24 cellular contexts compared by ENCODE assay signal in the genomic region with DNA sequence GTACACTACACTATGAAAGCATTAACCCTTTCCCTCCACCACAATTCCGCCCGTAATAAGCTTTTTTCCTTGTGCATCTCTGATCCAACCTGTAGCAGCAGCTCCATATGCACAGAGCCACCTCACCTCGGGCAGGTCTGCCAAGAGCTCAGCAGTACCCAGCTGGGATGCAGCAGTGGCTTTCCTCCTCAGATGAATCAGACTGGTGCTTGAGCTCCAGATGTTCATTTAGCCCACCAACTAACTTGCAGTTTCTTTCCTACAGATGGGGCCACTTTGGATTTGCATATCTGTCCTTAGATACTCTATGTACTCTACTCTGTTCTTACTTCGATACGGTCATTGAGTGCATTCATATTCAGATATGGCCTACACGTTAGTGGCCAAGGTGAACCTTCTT. TPM values are rescaled to one million over a fixed set of nuclear protein-coding genes. Genes with fewer than 3 reads are reported as not detected.
DNase-seq lines count a peak whose midpoint lies in the region; ATAC-seq, FAIRE-seq and TF ChIP-seq lines count a peak whose summit lies in the region.
"Had no signal": no experiment of that assay in that cellular context is flagged by ENCODE, and none has a peak within 500 bp of the region (broad histone marks: within the 10 kb centered on the region; RNA-seq: fewer than 3 reads in every experiment).

No MANE protein-coding gene starts in this region.

- CTCF ChIA-PET in GM12878 (lab: Yijun Ruan, JAX), result interaction anchor here (1.0 to 4.9 kb wide), 4 partner anchors 9 to 112 kb away, joined by 3 to 41 read pairs (median 17); no protein-coding TSS in a partner anchor

- WGBS in GM12878 (ENCODE audit: insufficient coverage, insufficient replicate concordance, low lambda C conversion rate, missing lambda C conversion rate), result 27% methylated on average over 6 of the region's 6 CpGs

- H3K36me3 ChIP-seq in GM12878 (ENCODE audit: control insufficient read depth in 2 of 2, insufficient read depth in 2 of 2, low read length in 1 of 2), result no peaks in the 10 kb centered on the region

- no peaks in the 10 kb centered on the region for H3K4me1 ChIP-seq in GM12878 (ENCODE audit: control insufficient read depth, insufficient read depth, low read length)
- H3K4me1 ChIP-seq: Caco-2 had no signal

- TF ChIP-seq CTCF in GM12878 (IDR thresholded peaks at IDR 0.05 in 2 of 3, conservative IDR thresholded peaks at IDR 0.05 in 1 of 3; ENCODE audit: control insufficient read depth in 2 of 3, extremely low read depth in 1 of 3, insufficient read depth in 1 of 3, low read depth in 3 of 3, low read length in 3 of 3) (no peak), glutamatergic neuron (IDR thresholded peaks at IDR 0.05; ENCODE audit: partially characterized antibody, unreplicated experiment) (no peak)

- H3K9me3 ChIP-seq in GM12878 (replicated peaks; ENCODE audit: control insufficient read depth, insufficient read depth, low read length), result no peaks in the 10 kb centered on the region
- H3K9me3 ChIP-seq: BLaER1 treated with 17β-estradiol and CSF1 and Interleukin-3, amounts not matched to agents 10 nM and 100 nM; Caco-2 had no signal

- H3K36me3 Mint-ChIP-seq in glutamatergic neuron (ENCODE audit: unreplicated experiment), result no peaks in the 10 kb centered on the region
- H3K36me3 Mint-ChIP-seq: CD4-positive, alpha-beta memory T cell; T-cell had no signal

- peaks cover 1% of the 10 kb centered on the region for H3K27me3 Mint-ChIP-seq in glutamatergic neuron (ENCODE audit: unreplicated experiment)

- H3K27ac ChIP-seq in GM12878 (ENCODE audit: control insufficient read depth, insufficient read depth), result no peak overlapping the region
- H3K27ac ChIP-seq: BLaER1 treated with 17β-estradiol and CSF1 and Interleukin-3, amounts not matched to agents 10 nM and 100 nM; PC-9 had no signal

- H3K79me2 ChIP-seq in GM12878 (ENCODE audit: control insufficient read depth, insufficient read depth, low read length), result no peaks in the 10 kb centered on the region

- H3K4me3 Mint-ChIP-seq in glutamatergic neuron (ENCODE audit: unreplicated experiment), result no peak overlapping the region
- H3K4me3 Mint-ChIP-seq: CD4-positive, alpha-beta memory T cell; T-cell; T-helper 2 cell treated with Interferon-gamma antibody and Interleukin-4, amounts not matched to agents 5 μg/mL and 100 μg/mL, for 36 hours had no signal

- no peak for FAIRE-seq in GM12878 (lab: Jason Lieb, UNC)

- H3K4me1 Mint-ChIP-seq in glutamatergic neuron (ENCODE audit: low read depth, unreplicated experiment), result peaks cover 6% of the 10 kb centered on the region
- H3K4me1 Mint-ChIP-seq: CD4-positive, alpha-beta memory T cell; T-cell had no signal

- in situ Hi-C loops in GM12878 (cut with MboI), result no loop called here

- no peak for TF ChIP-seq POLR2A in GM12878 (IDR thresholded peaks at IDR 0.05; ENCODE audit: low read depth, low read length)

- RAD21 ChIA-PET in GM12878 (lab: Charles Lee; ENCODE audit: unreplicated experiment), result interaction anchor here (1.1 to 1.2 kb wide), 2 partner anchors 40 to 77 kb away, joined by 3 to 4 read pairs; no protein-coding TSS in a partner anchor

- no peak overlapping the region for H3K27ac Mint-ChIP-seq in glutamatergic neuron (ENCODE audit: unreplicated experiment)
- H3K27ac Mint-ChIP-seq: CD4-positive, alpha-beta memory T cell; T-cell; T-helper 2 cell treated with Interferon-gamma antibody and Interleukin-4, amounts not matched to agents 5 μg/mL and 100 μg/mL, for 36 hours had no signal

- no peak for TF ChIP-seq EP300 in GM12878 (IDR thresholded peaks at IDR 0.05; ENCODE audit: borderline replicate concordance in 1 of 2, control insufficient read depth in 1 of 2, low read depth in 2 of 2, low read length in 2 of 2)

- H4K20me1 ChIP-seq in GM12878 (ENCODE audit: control insufficient read depth, insufficient read depth), result no peaks in the 10 kb centered on the region
- H4K20me1 ChIP-seq: BLaER1 treated with 17β-estradiol and CSF1 and Interleukin-3, amounts not matched to agents 10 nM and 100 nM had no signal

- no peaks in the 10 kb centered on the region for H3K9me3 Mint-ChIP-seq in glutamatergic neuron (ENCODE audit: unreplicated experiment)
- H3K9me3 Mint-ChIP-seq: CD4-positive, alpha-beta memory T cell; T-cell; T-helper 2 cell treated with Interferon-gamma antibody and Interleukin-4, amounts not matched to agents 5 μg/mL and 100 μg/mL, for 36 hours had no signal

- SMC1A ChIA-PET in GM12878 (lab: Charles Lee; ENCODE audit: uncharacterized antibody, unreplicated experiment), result interaction anchor here (0.7 to 5.5 kb wide), 8 partner anchors 9 to 198 kb away, joined by 3 to 37 read pairs (median 4); partner anchors contain the start of gene FSIP1

- H3K4me3 ChIP-seq in GM12878, result no peak overlapping the region
- H3K4me3 ChIP-seq: BLaER1 treated with 17β-estradiol and CSF1 and Interleukin-3, amounts not matched to agents 10 nM and 100 nM; PC-9 had no signal

- no peak overlapping the region for H2AFZ ChIP-seq in GM12878 (ENCODE audit: control insufficient read depth, low read depth, low read length)
- H2AFZ ChIP-seq: PC-9 had no signal

- H3K9ac ChIP-seq in GM12878 (ENCODE audit: control insufficient read depth, insufficient read depth, low read length), result no peak overlapping the region
- H3K9ac ChIP-seq: BLaER1 treated with 17β-estradiol and CSF1 and Interleukin-3, amounts not matched to agents 10 nM and 100 nM had no signal

- peak; percentile 50 for ATAC-seq in HG03432 (IDR thresholded peaks at IDR 0.05; ENCODE audit: unreplicated experiment)
- peak; percentile 13; the same call in 1 of the 3 replicates for ATAC-seq in GM12878
- ATAC-seq: SK-N-SH treated with all-trans-retinoic acid at 6 μM for 48 hours, T-cell had no signal

- no peak overlapping the region for H3K4me2 ChIP-seq in GM12878 (ENCODE audit: control insufficient read depth, insufficient read depth)
- H3K4me2 ChIP-seq: BLaER1 treated with 17β-estradiol and CSF1 and Interleukin-3, amounts not matched to agents 10 nM and 100 nM; PC-9 had no signal

- TF ChIP-seq RAD21 in GM12878 (IDR thresholded peaks at IDR 0.05; ENCODE audit: insufficient read depth, low read depth, low read length), result no peak

- DNase-seq in NCI-H2171 treated with DMSO at 0.1 percent for 48 hours (lab: John Stamatoyannopoulos, UW) (peak; percentile 50), NCI-H2171 (lab: John Stamatoyannopoulos, UW) (no peak), GM12878 (ENCODE audit: low read depth, low spot score) (no peak), glutamatergic neuron (no peak), NCI-H1417 (lab: John Stamatoyannopoulos, UW) (no peak), ureter (ENCODE audit: low spot score) (no peak)
- DNase-seq: 8988T; Caco-2; CD4-positive, alpha-beta memory T cell; DMS153; H7; Karpas-422; MV-4-11; NCI-H187 treated with DMSO at 0.1 percent for 48 hours; NCI-H2107; NCI-H345; NCI-H526; PC-9; SIG-M5; T-cell had no signal

- no TSS peak for BruUV-seq in GM12878 (replicated peaks; lab: Mats Ljungman, UMichigan)

- intact Hi-C loops in GM12878 (cut with micrococcal nuclease; ENCODE audit: unreplicated experiment), result no loop called here

- POLR2A ChIA-PET in GM12878 (lab: Charles Lee), result interaction anchor here (0.6 to 1.1 kb wide), 2 partner anchors 10 to 72 kb away, joined by 4 to 5 read pairs; no protein-coding TSS in a partner anchor

- H3K27me3 ChIP-seq in GM12878 (replicated peaks in 1 of 2; ENCODE audit: control insufficient read depth in 2 of 2, insufficient read depth in 2 of 2, low read length in 1 of 2), result no peaks in the 10 kb centered on the region
- H3K27me3 ChIP-seq: BLaER1 treated with 17β-estradiol and CSF1 and Interleukin-3, amounts not matched to agents 10 nM and 100 nM had no signal

TF ChIP-seq in GM12878, 131 proteins besides CTCF, POLR2A, EP300 and RAD21 (continues in another document):
- TF ChIP-seq BHLHE40 (IDR thresholded peaks at IDR 0.05; ENCODE audit: borderline replicate concordance in 1 of 2, low read depth in 2 of 2, low read length in 1 of 2) (no peak), MTA2 (IDR thresholded peaks at IDR 0.05; ENCODE audit: low read depth) (no peak), YBX1 (IDR thresholded peaks at IDR 0.05) (no peak), MAX (IDR thresholded peaks at IDR 0.05; ENCODE audit: low read depth, low read length) (no peak), BCL11A (IDR thresholded peaks at IDR 0.05; ENCODE audit: low read depth, low read length) (no peak), KAT2A (conservative IDR thresholded peaks at IDR 0.05; ENCODE audit: control insufficient read depth, low read depth, low read length) (no peak), MYC (IDR thresholded peaks at IDR 0.05; ENCODE audit: insufficient read depth, insufficient read length, insufficient replicate concordance, low read length, severe bottlenecking) (no peak), POU2F2 (IDR thresholded peaks at IDR 0.05; ENCODE audit: borderline replicate concordance, low read depth, low read length) (no peak), PAX8 (IDR thresholded peaks at IDR 0.05) (no peak), CBX5 (IDR thresholded peaks at IDR 0.05; ENCODE audit: low read depth) (no peak), TCF7 (IDR thresholded peaks at IDR 0.05; ENCODE audit: borderline replicate concordance) (no peak), TCF12 (IDR thresholded peaks at IDR 0.05; ENCODE audit: low read depth, low read length) (no peak), LARP7 (IDR thresholded peaks at IDR 0.05) (no peak)

RNA-seq across cellular contexts. Expression of gene FSIP1, which starts 14.8 kb away (rescaled TPM):
- 0.67 and 0.69 TPM in 2 replicates for total RNA-seq in GM12878 (2013; cell fraction: nucleolus; rRNA removed)
- total RNA-seq in GM12878 (2014; rRNA removed) (0.34 and 0.44 TPM in 2 replicates), GM12878 (2014; rRNA removed; fragmentation: Illumina TruSeq; extraction: Trizol) (0.55 and 0.67 TPM in 2 replicates), GM12878 (2021) (0.36 and 0.43 TPM in 2 replicates), glutamatergic neuron (ENCODE audit: unreplicated experiment) (1.5 TPM), ureter (1.4 TPM)
- not detected for polyA plus RNA-seq in GM12878 (2011; ENCODE audit: low read depth)
- polyA plus RNA-seq in GM12878 (2011; rRNA removed) (0.19 and 0.27 TPM in 2 replicates), GM12878 (2014; fragmentation: Illumina TruSeq; extraction: Trizol) (0.27 and 0.37 TPM in 2 replicates), GM12878 (2014; fragmentation: Nextera tagmentation; extraction: Ambion mirVana) (under 1 TPM; 0.15 to 0.27 TPM), GM12878 (2014; rRNA removed) (0.14 and 0.15 TPM in 2 replicates), GM12878 (2016; fragmentation: Nextera tagmentation; extraction: Ambion mirVana) (under 1 TPM; 0.38 to 0.59 TPM)
- 0.03 and 0.08 TPM in 2 replicates for polyA plus RNA-seq in GM12878 (2011; cell fraction: cytosol; rRNA removed)
- 0.09 and 0.37 TPM in 2 replicates for polyA plus RNA-seq in GM12878 (2011; cell fraction: nucleus; rRNA removed)
- polyA plus RNA-seq in GM12878 (2012), result 0.10 TPM in 1 of 2 replicates, not detected in the other
- 0.10 and 0.66 TPM in 2 replicates for polyA minus RNA-seq in GM12878 (2011; rRNA and poly(A)+ RNA removed)
- polyA minus RNA-seq in GM12878 (2011; cell fraction: cytosol; rRNA and poly(A)+ RNA removed), result not detected in 2 replicates
- 0.36 and 0.48 TPM in 2 replicates for polyA minus RNA-seq in GM12878 (2011; cell fraction: nucleus; rRNA and poly(A)+ RNA removed)
